11 cellular contexts compared by ENCODE assay signal in the genomic region with DNA sequence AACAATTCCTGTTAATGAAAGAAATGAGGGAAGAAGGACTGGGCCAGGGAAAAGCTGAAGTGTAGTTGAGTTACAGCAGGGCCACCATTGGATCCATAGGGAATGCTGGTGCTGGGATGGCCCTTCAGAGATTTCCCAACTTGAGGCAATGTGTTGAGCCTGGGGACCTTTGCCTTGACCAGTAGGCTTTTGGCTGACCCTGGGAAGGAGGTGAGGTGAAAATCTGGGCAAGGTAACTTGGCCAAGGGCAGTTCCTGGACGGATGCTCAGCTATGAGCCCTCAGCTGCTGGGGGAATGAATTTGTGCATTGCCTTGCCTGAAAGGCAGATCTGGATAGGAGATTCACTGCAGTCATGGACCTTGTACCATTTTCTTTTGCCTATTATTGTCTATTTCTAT. TPM values are rescaled to one million over a fixed set of nuclear protein-coding genes. Genes with fewer than 3 reads are reported as not detected.
DNase-seq lines count a peak whose midpoint lies in the region; ATAC-seq and TF ChIP-seq lines count a peak whose summit lies in the region.
"Had no signal": no experiment of that assay in that cellular context is flagged by ENCODE, and none has a peak within 500 bp of the region (broad histone marks: within the 10 kb centered on the region; RNA-seq: fewer than 3 reads in every experiment).

No MANE protein-coding gene starts in this region.

- H3K36me3 Mint-ChIP-seq in neural progenitor cell, result peaks cover 23% of the 10 kb centered on the region

- H3K4me2 ChIP-seq in neural progenitor cell, result no peak overlapping the region

- H3F3A ChIP-seq in neural progenitor cell (ENCODE audit: low read depth), result peaks cover 3% of the 10 kb centered on the region

- no peaks in the 10 kb centered on the region for H4K20me1 ChIP-seq in neural progenitor cell (ENCODE audit: low read depth)

- no peak overlapping the region for H3K27ac Mint-ChIP-seq in neural progenitor cell

- DNase-seq in left lobe of liver (ENCODE audit: low spot score) (no peak), dermis blood vessel endothelial cell (no peak), foreskin keratinocyte (no peak), neural progenitor cell (ENCODE audit: low spot score) (no peak)
- DNase-seq: naive B cell, NCI-H1694 treated with DMSO at 0.1 percent for 48 hours had no signal

- H3K4me3 Mint-ChIP-seq in neural progenitor cell, result no peak overlapping the region

- no peak overlapping the region for H2AFZ ChIP-seq in neural progenitor cell (replicated peaks)

- H3K36me3 ChIP-seq in neural progenitor cell, result no peaks in the 10 kb centered on the region

- no peaks in the 10 kb centered on the region for H3K9me3 ChIP-seq in neural progenitor cell (ENCODE audit: low read depth)
- H3K9me3 ChIP-seq: suprapubic skin had no signal

- TF ChIP-seq CTCF in foreskin keratinocyte (conservative IDR thresholded peaks at IDR 0.05) (no peak), neural progenitor cell (IDR thresholded peaks at IDR 0.05) (no peak)

- peaks cover 9% of the 10 kb centered on the region for H3K4me1 Mint-ChIP-seq in neural progenitor cell

- no peak overlapping the region for H3K27ac ChIP-seq in foreskin keratinocyte
- no peak overlapping the region for H3K27ac ChIP-seq in neural progenitor cell
- H3K27ac ChIP-seq: suprapubic skin had no signal

- no peaks in the 10 kb centered on the region for H3K27me3 Mint-ChIP-seq in neural progenitor cell (ENCODE audit: insufficient read depth, low read depth)

- peak; percentile 23 for ATAC-seq in GM18873 (IDR thresholded peaks at IDR 0.05; ENCODE audit: low FRiP score, unreplicated experiment)
- ATAC-seq in GM21515 (IDR thresholded peaks at IDR 0.05; ENCODE audit: unreplicated experiment), result peak; percentile 35
- ATAC-seq in HG03196 (IDR thresholded peaks at IDR 0.05; ENCODE audit: unreplicated experiment), result peak; percentile 29
- peak; percentile 62 for ATAC-seq in left lobe of liver
- ATAC-seq in GM19328 (IDR thresholded peaks at IDR 0.05; ENCODE audit: unreplicated experiment), result no peak
- no peak for ATAC-seq in foreskin keratinocyte

- no peak overlapping the region for H3K4me3 ChIP-seq in neural progenitor cell
- H3K4me3 ChIP-seq: suprapubic skin had no signal

- H3K4me1 ChIP-seq in foreskin keratinocyte, result no peaks in the 10 kb centered on the region
- peaks cover 15% of the 10 kb centered on the region for H3K4me1 ChIP-seq in neural progenitor cell

- H3K79me2 ChIP-seq in neural progenitor cell (ENCODE audit: low read depth), result peaks cover 18% of the 10 kb centered on the region

- H3K27me3 ChIP-seq in foreskin keratinocyte (no peaks in the 10 kb centered on the region), neural progenitor cell (no peaks in the 10 kb centered on the region)
- H3K27me3 ChIP-seq: suprapubic skin had no signal

- no peak overlapping the region for H3K9ac ChIP-seq in neural progenitor cell

- H3K9me3 Mint-ChIP-seq in neural progenitor cell, result no peaks in the 10 kb centered on the region

RNA-seq across cellular contexts. Expression of a gene that starts 20.4 kb away (rescaled TPM):
- 29.2 TPM for total RNA-seq in left lobe of liver
- total RNA-seq in dermis blood vessel endothelial cell, result 719 and 803 TPM in 2 replicates
- total RNA-seq in foreskin keratinocyte, result 40.2 and 45.6 TPM in 2 replicates
- 1.8 and 2.1 TPM in 2 replicates for polyA plus RNA-seq in foreskin keratinocyte
- 44.3 and 60.9 TPM in 2 replicates for total RNA-seq in neural progenitor cell (ENCODE audit: low replicate concordance)

Comparison
In these comparisons a context has a peak if more than half of its experiments do, and no peak if none do; other contexts are left out.
1. ATAC-seq: peak in GM18873 (single experiment), GM21515 (single experiment), HG03196 (single experiment) and left lobe of liver (single experiment); none in GM19328 (single experiment) and foreskin keratinocyte (single experiment).
2. RNA of a gene that starts 20.4 kb away (total RNA-seq): 719 to 803 TPM in dermis blood vessel endothelial cell; 44.3 to 60.9 TPM in neural progenitor cell, 40.2 to 45.6 TPM in foreskin keratinocyte and 29.2 TPM in left lobe of liver (single experiment); every median in the first group is over 10 times any median in the second.